12 cellular contexts compared by ENCODE assay signal in genomic region chr10:5614081-5614721, GRCh38. TPM values are rescaled to one million over a fixed set of nuclear protein-coding genes. Genes with fewer than 3 reads are reported as not detected.
DNase-seq lines count a peak whose midpoint lies in the region; ATAC-seq and TF ChIP-seq lines count a peak whose summit lies in the region.
"Had no signal": no experiment of that assay in that cellular context is flagged by ENCODE, and none has a peak within 500 bp of the region (broad histone marks: within the 10 kb centered on the region; RNA-seq: fewer than 3 reads in every experiment).

No MANE protein-coding gene starts in this region.

- peak overlapping the region; percentile 77 for H3K4me2 ChIP-seq in IMR-90 (ENCODE audit: low read depth, low read length)

- no peak for TF ChIP-seq RAD21 in IMR-90 (IDR thresholded peaks at IDR 0.05; ENCODE audit: low read length)

- H2BK15ac ChIP-seq in IMR-90 (ENCODE audit: low read depth, low read length), result no peak overlapping the region

- no peak for TF ChIP-seq EP300 in suprapubic skin (IDR thresholded peaks at IDR 0.05)

- TF ChIP-seq CTCF in IMR-90 (conservative IDR thresholded peaks at IDR 0.05; ENCODE audit: low read depth, low read length) (no peak), colonic mucosa (IDR thresholded peaks at IDR 0.05) (no peak), suprapubic skin (IDR thresholded peaks at IDR 0.05) (no peak), upper lobe of right lung (IDR thresholded peaks at IDR 0.05) (no peak)

- H3K27ac ChIP-seq in IMR-90 (ENCODE audit: insufficient read depth, low read length) (peak overlapping the region; percentile 75; the same call in 1 of the 2 replicates), colonic mucosa (peak overlapping the region; percentile 46), suprapubic skin (peak overlapping the region; percentile 40), upper lobe of right lung (no peak overlapping the region)
- H3K27ac ChIP-seq: cardiac muscle cell had no signal

- peak overlapping the region in 1 of 2 experiments; percentile 61; a peak in 1 of 4 replicates for H4K8ac ChIP-seq in IMR-90 (ENCODE audit: low read depth in 2 of 2, low read length in 2 of 2)

- H2BK20ac ChIP-seq in IMR-90 (ENCODE audit: low read depth, low read length), result 0 out of 2 replicates have a peak overlapping the region, but pooled peaks have one; percentile 50

- intact Hi-C loops in IMR-90 (cut with micrococcal nuclease), result no loop called here
- intact Hi-C loops in colonic mucosa (cut with DNase I), result no loop called here
- intact Hi-C loops in upper lobe of right lung (cut with DNase I), result no loop called here

- H2BK120ac ChIP-seq in IMR-90 (ENCODE audit: low read depth, low read length), result peak overlapping the region; percentile 78

- no peaks in the 10 kb centered on the region for H4K20me1 ChIP-seq in IMR-90 (ENCODE audit: insufficient read depth, low read length)

- dilution Hi-C loops in IMR-90 (cut with HindIII; ENCODE audit: low sequenced_read_pairs, unreplicated experiment), result no loop called here

- H3K4ac ChIP-seq in IMR-90 (ENCODE audit: low read depth, low read length), result peak overlapping the region; percentile 63

- H3K4me1 ChIP-seq in IMR-90 (ENCODE audit: control insufficient read depth, insufficient read depth, low read length), result peaks cover 8% of the 10 kb centered on the region
- peaks cover 6% of the 10 kb centered on the region for H3K4me1 ChIP-seq in colonic mucosa
- peaks cover 64% of the 10 kb centered on the region for H3K4me1 ChIP-seq in suprapubic skin
- peaks cover 4% of the 10 kb centered on the region for H3K4me1 ChIP-seq in upper lobe of right lung

- H2AK5ac ChIP-seq in IMR-90 (ENCODE audit: low read depth, low read length), result peak overlapping the region; percentile 68; the same call in 1 of the 2 replicates

- peak overlapping the region; percentile 24; the same call in 1 of the 2 replicates for H3K14ac ChIP-seq in IMR-90 (replicated peaks; ENCODE audit: low read depth, low read length)

- H3K9ac ChIP-seq in IMR-90 (ENCODE audit: low read depth, low read length) (no peak overlapping the region), colonic mucosa (ENCODE audit: low read depth in 2 of 2, low read length in 2 of 2) (peak overlapping the region in 1 of 2 donors; percentile 51)

- peak overlapping the region; percentile 24; the same call in 1 of the 2 replicates for H3K18ac ChIP-seq in IMR-90 (ENCODE audit: low read depth, low read length)

- TF ChIP-seq POLR2A in IMR-90 (IDR thresholded peaks at IDR 0.05; ENCODE audit: low read depth, low read length) (no peak), suprapubic skin (IDR thresholded peaks at IDR 0.05) (no peak)

- peak overlapping the region; percentile 74 for H2AFZ ChIP-seq in IMR-90 (replicated peaks; ENCODE audit: low read length, poor library complexity)

- H4K5ac ChIP-seq in IMR-90 (ENCODE audit: low read depth, low read length), result peak overlapping the region; percentile 15; the same call in 1 of the 2 replicates

- H3K27me3 ChIP-seq in IMR-90 (ENCODE audit: control insufficient read depth, insufficient read depth, low read length) (no peaks in the 10 kb centered on the region), colonic mucosa (no peaks in the 10 kb centered on the region), suprapubic skin (no peaks in the 10 kb centered on the region), upper lobe of right lung (no peaks in the 10 kb centered on the region)
- H3K27me3 ChIP-seq: cardiac muscle cell had no signal

- no CpG with 5 or more reads among the region's 5 CpGs for WGBS in IMR-90 (ENCODE audit: extremely low coverage in 2 of 2, insufficient read length in 1 of 2), 2 experiments
- WGBS in suprapubic skin, result 47% methylated on average over 4 of the region's 5 CpGs

- POLR2A ChIA-PET in IMR-90 (lab: Charles Lee; ENCODE audit: unreplicated experiment), result no interaction called here

- no peak overlapping the region for H2BK5ac ChIP-seq in IMR-90 (ENCODE audit: low read depth, low read length, poor library complexity, severe bottlenecking)

- H3K9me3 ChIP-seq in IMR-90 (ENCODE audit: control insufficient read depth, insufficient read depth, low read length), result no peaks in the 10 kb centered on the region
- no peaks in the 10 kb centered on the region for H3K9me3 ChIP-seq in colonic mucosa
- H3K9me3 ChIP-seq in suprapubic skin, result no peaks in the 10 kb centered on the region
- no peaks in the 10 kb centered on the region for H3K9me3 ChIP-seq in upper lobe of right lung

- ATAC-seq in IMR-90 (ENCODE audit: low read depth) (peak; percentile 82), upper lobe of right lung (no peak)

- H3K36me3 ChIP-seq in IMR-90 (ENCODE audit: control insufficient read depth, insufficient read depth, low read length), result no peaks in the 10 kb centered on the region
- no peaks in the 10 kb centered on the region for H3K36me3 ChIP-seq in colonic mucosa
- H3K36me3 ChIP-seq in suprapubic skin, result no peaks in the 10 kb centered on the region
- no peaks in the 10 kb centered on the region for H3K36me3 ChIP-seq in upper lobe of right lung
- H3K36me3 ChIP-seq: cardiac muscle cell had no signal

- in situ Hi-C loops in IMR-90 (cut with MboI; ENCODE audit: low sequenced_read_pairs), result loop anchor here (25.0 kb wide), 1 partner anchor 777 kb away; the partner anchor contains the start of gene AKR1E2

- no peak overlapping the region for H3K56ac ChIP-seq in IMR-90 (ENCODE audit: extremely low read depth, insufficient read depth, low read length)

- 0 out of 2 replicates have a peak overlapping the region, but pooled peaks have one; percentile 49 for H4K91ac ChIP-seq in IMR-90 (ENCODE audit: insufficient read depth, low read depth, low read length)

- BruUV-seq in IMR-90 (replicated peaks; lab: Mats Ljungman, UMichigan), result no TSS peak

- CTCF ChIA-PET in IMR-90 (lab: Yijun Ruan, JAX), result interaction anchor here (1.0 kb wide), 1 partner anchor 9 kb away, joined by 4 read pairs; no protein-coding TSS in a partner anchor

- no peak overlapping the region for H3K23ac ChIP-seq in IMR-90 (ENCODE audit: low read depth, low read length)

- DNase-seq in IMR-90, result peak; percentile 60
- DNase-seq in colonic mucosa, result no peak
- DNase-seq in kidney tubule cell (ENCODE audit: low spot score), result peak; percentile 6
- no peak for DNase-seq in suprapubic skin (ENCODE audit: low spot score in 2 of 2)
- no peak for DNase-seq in occipital lobe (lab: John Stamatoyannopoulos, UW)
- DNase-seq in upper lobe of right lung, result no peak
- DNase-seq in SK-N-DZ (ENCODE audit: low spot score), result no peak
- DNase-seq: DMS79 treated with DMSO at 0.1 percent for 48 hours; MV-4-11; NK-92 treated with Interleukin-12 subunit alpha and Interleukin-12 subunit beta, amount 100 ng/mL, for 24 hours; T-helper 9 cell had no signal

- peaks cover 7% of the 10 kb centered on the region; the same call in 1 of the 2 replicates for H3K9me1 ChIP-seq in IMR-90 (ENCODE audit: insufficient read depth, low read length)

- H3K4me3 ChIP-seq in IMR-90 (ENCODE audit: insufficient read depth, low read depth, low read length) (no peak overlapping the region), colonic mucosa (no peak overlapping the region), suprapubic skin (no peak overlapping the region), upper lobe of right lung (no peak overlapping the region)
- H3K4me3 ChIP-seq: cardiac muscle cell had no signal

- no peaks in the 10 kb centered on the region for H3K79me1 ChIP-seq in IMR-90 (ENCODE audit: low read depth in 1 of 2, low read length in 2 of 2)

- H2AK9ac ChIP-seq in IMR-90 (replicated peaks; ENCODE audit: low read depth, low read length, poor library complexity), result no peak overlapping the region

TF ChIP-seq in IMR-90, 13 proteins besides CTCF, POLR2A, EP300 and RAD21:
- TF ChIP-seq BHLHE40 (IDR thresholded peaks at IDR 0.05; ENCODE audit: low read depth, low read length) (no peak), CEBPB (IDR thresholded peaks at IDR 0.05; ENCODE audit: low read depth, low read length) (0 out of 2 replicates have a peak, but pooled peaks have one; percentile 1)

RNA-seq across cellular contexts. Expression of gene ASB13, which starts 52.2 kb away (rescaled TPM):
- total RNA-seq in IMR-90 (2012; rRNA removed), result 6.3 and 6.4 TPM in 2 replicates
- 3.9 and 4.6 TPM in 2 replicates for polyA plus RNA-seq in IMR-90 (2012; rRNA removed)
- polyA plus RNA-seq in IMR-90 (2012; cell fraction: cytosol; rRNA removed), result 3.7 and 5.1 TPM in 2 replicates
- polyA plus RNA-seq in IMR-90 (2012; cell fraction: nucleus; rRNA removed; ENCODE audit: low replicate concordance), result 3.2 and 5.1 TPM in 2 replicates
- 10 to 100 TPM; 36.1 to 36.2 TPM for total RNA-seq in colonic mucosa
- 10 to 100 TPM; 11.6 to 18.6 (median 16.5) TPM for total RNA-seq in suprapubic skin
- total RNA-seq in occipital lobe, result 14.2 TPM
- total RNA-seq in upper lobe of right lung, result 23.0 TPM
- polyA plus RNA-seq in SK-N-DZ (2014; cell fraction: cytosol; rRNA removed), result 48.1 and 53.9 TPM in 2 replicates
- 26.5 and 30.3 TPM in 2 replicates for polyA plus RNA-seq in SK-N-DZ (2014; cell fraction: nucleus; rRNA removed)

Comparison
In these comparisons a context has a peak if more than half of its experiments do, and no peak if none do; other contexts are left out.
1. DNase-seq: peak in IMR-90 (single experiment) and kidney tubule cell (single experiment); none in colonic mucosa (single experiment), suprapubic skin (0 of 2), occipital lobe (single experiment), upper lobe of right lung (single experiment) and SK-N-DZ (single experiment).